19 cellular contexts compared by ENCODE assay signal in the genomic region with DNA sequence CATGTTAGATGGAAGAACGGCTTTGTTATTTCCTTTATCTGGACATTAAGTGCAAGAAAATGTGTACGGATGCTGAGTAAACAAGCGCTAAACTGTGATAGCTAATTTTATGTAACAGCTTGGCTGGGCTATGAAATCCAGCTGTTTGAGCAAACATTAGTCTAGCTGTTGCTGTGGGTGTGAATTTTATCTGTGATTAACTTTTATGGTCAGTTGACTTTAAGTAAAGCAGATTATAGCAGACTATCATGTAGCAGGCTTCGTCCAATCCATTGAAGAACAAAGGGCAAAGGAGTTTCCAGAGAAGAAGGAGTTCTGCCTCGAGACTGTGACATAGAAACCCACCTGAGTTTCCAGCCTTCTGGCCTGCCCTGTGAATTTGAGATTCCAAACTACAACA. TPM values are rescaled to one million over a fixed set of nuclear protein-coding genes. Genes with fewer than 3 reads are reported as not detected.
DNase-seq lines count a peak whose midpoint lies in the region; ATAC-seq and TF ChIP-seq lines count a peak whose summit lies in the region.
"Had no signal": no experiment of that assay in that cellular context is flagged by ENCODE, and none has a peak within 500 bp of the region (broad histone marks: within the 10 kb centered on the region; RNA-seq: fewer than 3 reads in every experiment).

No MANE protein-coding gene starts in this region.

- no peaks in the 10 kb centered on the region for H3K9me2 ChIP-seq in hepatocyte (replicated peaks; ENCODE audit: insufficient read depth)

- no peak for ATAC-seq in heart left ventricle
- no peak for ATAC-seq in activated CD8-positive, alpha-beta T cell treated with anti-CD3 and anti-CD28 coated beads for 36 hours
- ATAC-seq: GM12878, HCT116 had no signal

- H3K27ac ChIP-seq in hepatocyte (peak overlapping the region; percentile 63), heart left ventricle (no peak overlapping the region)
- H3K27ac ChIP-seq: BLaER1 had no signal

- H3K36me3 ChIP-seq in hepatocyte (replicated peaks; ENCODE audit: insufficient read depth, low read depth), result no peaks in the 10 kb centered on the region
- no peaks in the 10 kb centered on the region for H3K36me3 ChIP-seq in heart left ventricle
- H3K36me3 ChIP-seq: BLaER1 had no signal

- WGBS in hepatocyte (ENCODE audit: low lambda C conversion rate, missing lambda C conversion rate), result 59% methylated on average over 5 of the region's 5 CpGs
- 71 to 79% (median 73%) methylated on average over 5 of the region's 5 CpGs for WGBS in heart left ventricle, 4 donors
- WGBS in lower leg skin, 2 donors, result 82% methylated on average over 5 of the region's 5 CpGs

- H3K27me3 ChIP-seq in hepatocyte (no peaks in the 10 kb centered on the region), heart left ventricle (peaks cover 0 to 11% (median 0%) of the 10 kb centered on the region in 9 donors)
- H3K27me3 ChIP-seq: BLaER1 had no signal

- H3K4me3 ChIP-seq in hepatocyte (no peak overlapping the region), heart left ventricle (no peak overlapping the region), lower leg skin (ENCODE audit: low read depth, poor library complexity, severe bottlenecking) (no peak overlapping the region)
- H3K4me3 ChIP-seq: BLaER1, GM12878 had no signal

- no peaks in the 10 kb centered on the region for H3K4me1 Mint-ChIP-seq in activated CD8-positive, alpha-beta T cell treated with anti-CD3 and anti-CD28 coated beads for 36 hours (ENCODE audit: low read depth)
- H3K4me1 Mint-ChIP-seq: CD8-positive, alpha-beta memory T cell had no signal

- CTCF ChIA-PET in activated CD8-positive, alpha-beta T cell treated with anti-CD3 and anti-CD28 coated beads for 36 hours (lab: Charles Lee), result interaction anchor here (0.8 to 2.5 kb wide), 7 partner anchors 10 to 1685 kb away, joined by 3 to 16 read pairs (median 4); partner anchors contain the start of genes FOXRED1, OR8A1 and SRPRA

- H3K9me3 Mint-ChIP-seq in activated CD8-positive, alpha-beta T cell treated with anti-CD3 and anti-CD28 coated beads for 36 hours, result no peaks in the 10 kb centered on the region
- H3K9me3 Mint-ChIP-seq: CD8-positive, alpha-beta memory T cell had no signal

- H3K4me1 ChIP-seq in hepatocyte (ENCODE audit: insufficient read depth) (no peaks in the 10 kb centered on the region), heart left ventricle (no peaks in the 10 kb centered on the region)
- H3K4me1 ChIP-seq: BLaER1 had no signal

- H3K4me3 Mint-ChIP-seq in activated CD8-positive, alpha-beta T cell treated with anti-CD3 and anti-CD28 coated beads for 36 hours, result no peak overlapping the region
- H3K4me3 Mint-ChIP-seq: CD8-positive, alpha-beta memory T cell had no signal

- no peak overlapping the region for H2AFZ ChIP-seq in hepatocyte

- TF ChIP-seq CTCF in hepatocyte (IDR thresholded peaks at IDR 0.05; ENCODE audit: poor library complexity) (no peak), heart left ventricle (IDR thresholded peaks at IDR 0.05) (no peak), lower leg skin (IDR thresholded peaks at IDR 0.05) (no peak)
- TF ChIP-seq CTCF in activated CD8-positive, alpha-beta T cell treated with anti-CD3 and anti-CD28 coated beads for 36 hours (IDR thresholded peaks at IDR 0.05), result no peak

- H4K20me1 ChIP-seq in hepatocyte (ENCODE audit: insufficient read depth, poor library complexity, severe bottlenecking), result no peaks in the 10 kb centered on the region
- H4K20me1 ChIP-seq: BLaER1 had no signal

- no peaks in the 10 kb centered on the region for H3K36me3 Mint-ChIP-seq in activated CD8-positive, alpha-beta T cell treated with anti-CD3 and anti-CD28 coated beads for 36 hours (ENCODE audit: low read depth)
- H3K36me3 Mint-ChIP-seq: CD8-positive, alpha-beta memory T cell had no signal

- peak; percentile 6 for DNase-seq in NCI-H345 (lab: John Stamatoyannopoulos, UW)
- no peak for DNase-seq in NCI-H345 treated with DMSO at 0.1 percent for 48 hours (lab: John Stamatoyannopoulos, UW; ENCODE audit: unreplicated experiment)
- peak; percentile 90 for DNase-seq in NCI-H748 (lab: John Stamatoyannopoulos, UW; ENCODE audit: unreplicated experiment)
- DNase-seq in hepatocyte (ENCODE audit: low spot score), result peak; percentile 12
- DNase-seq in heart left ventricle, result no peak
- DNase-seq in lower leg skin (ENCODE audit: low spot score in 2 of 2), result no peak
- no peak for DNase-seq in occipital lobe (lab: John Stamatoyannopoulos, UW)
- DNase-seq in activated CD8-positive, alpha-beta T cell treated with anti-CD3 and anti-CD28 coated beads for 36 hours, result no peak
- DNase-seq: 8988T; AML-193; Calu3; CD8-positive, alpha-beta memory T cell; DMS 273 treated with DMSO at 0.1 percent for 48 hours; DMS79 had no signal

- POLR2A ChIA-PET in activated CD8-positive, alpha-beta T cell treated with anti-CD3 and anti-CD28 coated beads for 36 hours (lab: Charles Lee), result no interaction called here

- TF ChIP-seq POLR2A in heart left ventricle (IDR thresholded peaks at IDR 0.05) (no peak), lower leg skin (IDR thresholded peaks at IDR 0.05) (no peak)

- intact Hi-C loops in heart left ventricle (cut with DNase I), result loop anchor here in 4 of 10 donors (5.0 to 10.0 kb wide), 3 partner anchors 139 to 509 kb away; partner anchors contain the start of gene OR8B8 (in 2 of the 4)
- intact Hi-C loops in lower leg skin (cut with DNase I; ENCODE audit: low total_unique reads), result no loop called here
- intact Hi-C loops in activated CD8-positive, alpha-beta T cell treated with anti-CD3 and anti-CD28 coated beads for 36 hours (cut with micrococcal nuclease), result no loop called here

- H3K4me2 ChIP-seq in hepatocyte, result peak overlapping the region; percentile 23
- H3K4me2 ChIP-seq: BLaER1 had no signal

- H3K27ac Mint-ChIP-seq in activated CD8-positive, alpha-beta T cell treated with anti-CD3 and anti-CD28 coated beads for 36 hours, result no peak overlapping the region
- H3K27ac Mint-ChIP-seq: CD8-positive, alpha-beta memory T cell had no signal

- no peaks in the 10 kb centered on the region for H3K79me2 ChIP-seq in hepatocyte

- peaks cover 14% of the 10 kb centered on the region for H3K27me3 Mint-ChIP-seq in activated CD8-positive, alpha-beta T cell treated with anti-CD3 and anti-CD28 coated beads for 36 hours

- H3K9me3 ChIP-seq in hepatocyte (ENCODE audit: low read depth) (no peaks in the 10 kb centered on the region), heart left ventricle (no peaks in the 10 kb centered on the region)
- H3K9me3 ChIP-seq: BLaER1 had no signal

RNA-seq across cellular contexts. Expression of gene OR8A1, which starts 14.0 kb away (rescaled TPM):
- total RNA-seq in hepatocyte (not detected in 2 replicates), heart left ventricle (not detected), lower leg skin (not detected), occipital lobe (not detected)
- polyA plus RNA-seq in hepatocyte (not detected in 2 replicates), heart left ventricle (not detected)
- total RNA-seq in activated CD8-positive, alpha-beta T cell treated with anti-CD3 and anti-CD28 coated beads for 36 hours, result not detected
- total RNA-seq: Calu3; CD8-positive, alpha-beta memory T cell; G401; GM12878; H4 had no signal
- polyA plus RNA-seq: CD8-positive, alpha-beta memory T cell; GM12878 had no signal

RNA-seq across cellular contexts. Expression of gene PANX3, which starts 27.4 kb away (rescaled TPM):
- total RNA-seq in hepatocyte, result not detected in 2 replicates
- 0.09 and 0.25 TPM in 2 replicates for polyA plus RNA-seq in hepatocyte
- not detected for total RNA-seq in heart left ventricle
- not detected for polyA plus RNA-seq in heart left ventricle
- total RNA-seq in lower leg skin, result not detected
- total RNA-seq in occipital lobe, result not detected
- total RNA-seq in activated CD8-positive, alpha-beta T cell treated with anti-CD3 and anti-CD28 coated beads for 36 hours, result not detected
- total RNA-seq: Calu3; CD8-positive, alpha-beta memory T cell; G401; GM12878; H4 had no signal
- polyA plus RNA-seq: CD8-positive, alpha-beta memory T cell; GM12878 had no signal

RNA-seq across cellular contexts. Expression of gene TBRG1, which starts 38.8 kb away (rescaled TPM):
- total RNA-seq in hepatocyte (34.6 and 41.4 TPM in 2 replicates), heart left ventricle (10 to 100 TPM; 13.9 to 24.9 (median 19.8) TPM), lower leg skin (10 to 100 TPM; 13.9 to 24.9 (median 17.9) TPM), occipital lobe (42.7 TPM)
- polyA plus RNA-seq in hepatocyte (35.0 and 45.2 TPM in 2 replicates), heart left ventricle (10 to 100 TPM; 12.0 to 27.2 TPM)
- total RNA-seq in activated CD8-positive, alpha-beta T cell treated with anti-CD3 and anti-CD28 coated beads for 36 hours, result 10 to 100 TPM; 31.9 to 32.1 TPM

RNA-seq across cellular contexts. Expression of gene OR8B12, which starts 40.4 kb away (rescaled TPM):
- total RNA-seq in hepatocyte, result not detected in 2 replicates
- not detected in 2 replicates for polyA plus RNA-seq in hepatocyte
- total RNA-seq in heart left ventricle, result not detected
- not detected for polyA plus RNA-seq in heart left ventricle
- total RNA-seq in lower leg skin, result not detected
- not detected for total RNA-seq in occipital lobe
- total RNA-seq in activated CD8-positive, alpha-beta T cell treated with anti-CD3 and anti-CD28 coated beads for 36 hours, result not detected
- total RNA-seq: Calu3; CD8-positive, alpha-beta memory T cell; G401; GM12878; H4 had no signal
- polyA plus RNA-seq: CD8-positive, alpha-beta memory T cell; GM12878 had no signal

Comparison
In these comparisons a context has a peak if more than half of its experiments do, and no peak if none do; other contexts are left out.
1. DNase-seq: peak in NCI-H345 (single experiment), NCI-H748 (single experiment) and hepatocyte (single experiment); none in NCI-H345 treated with DMSO at 0.1 percent for 48 hours (single experiment), heart left ventricle (0 of 5), lower leg skin (0 of 2), occipital lobe (single experiment) and activated CD8-positive, alpha-beta T cell treated with anti-CD3 and anti-CD28 coated beads for 36 hours (single experiment).